ENCODE assay signal across 8 cellular contexts in the genomic region with DNA sequence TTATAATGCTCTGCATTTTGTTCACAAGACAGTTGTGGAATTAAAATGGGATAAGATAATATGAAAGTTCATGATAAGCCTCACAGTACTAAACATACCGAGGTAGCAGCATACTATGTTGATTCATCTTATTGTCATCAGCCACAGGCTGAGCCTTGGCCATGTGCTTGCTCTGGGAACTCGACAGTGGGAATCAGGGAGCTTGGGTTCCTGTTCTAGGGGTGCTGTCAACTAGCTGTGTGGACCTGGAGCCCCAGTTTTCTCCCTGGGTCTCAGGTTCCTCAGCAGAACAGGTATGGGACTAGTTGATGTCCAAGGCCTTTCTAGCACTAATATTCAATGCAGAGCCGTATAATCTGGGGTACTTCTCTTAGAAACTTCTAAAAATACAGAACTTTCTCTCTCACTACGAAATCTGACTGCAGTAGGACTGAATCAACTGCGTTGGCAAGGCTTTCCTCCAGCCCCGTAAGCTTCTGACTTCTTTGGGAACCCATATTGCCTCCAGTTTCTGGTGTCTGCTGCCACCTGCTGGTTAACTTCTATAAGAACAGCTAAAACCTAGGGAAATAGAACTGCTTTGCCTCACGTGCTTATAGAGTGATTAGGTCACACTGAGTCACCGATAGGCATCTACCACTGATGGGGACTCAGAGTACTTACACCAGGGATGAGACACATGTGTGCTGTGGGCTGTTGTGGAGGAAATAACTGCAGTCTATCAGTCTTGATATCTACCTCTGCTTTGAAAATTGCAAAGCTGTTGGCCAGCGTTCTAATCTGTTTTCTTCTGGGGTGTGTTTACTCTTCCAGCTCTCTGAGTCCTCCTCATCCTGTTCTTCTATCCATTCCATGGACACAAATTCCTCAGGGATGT.
DNase-seq lines count a peak whose midpoint lies in the region; ATAC-seq, FAIRE-seq and TF ChIP-seq lines count a peak whose summit lies in the region.

No MANE protein-coding gene starts in this region.

- TF ChIP-seq POLR2A in right lobe of liver (IDR thresholded peaks at IDR 0.05), result no peak

- CTCF ChIA-PET in activated CD4-positive, alpha-beta T cell treated with anti-CD3 and anti-CD28 coated beads, Interleukin-2, amount 10 ng/mL, durations not matched to agents 7 days and 5 days (lab: Charles Lee), result interaction anchor here (0.6 to 3.4 kb wide), 41 partner anchors 8 to 955 kb away, joined by 3 to 29 read pairs (median 3); partner anchors contain the start of gene APOBEC4

- H3K9me3 ChIP-seq in right lobe of liver, result no peaks in the 10 kb centered on the region

- H3K4me3 ChIP-seq in coronary artery (peak overlapping the region; percentile 24), right lobe of liver (no peak overlapping the region)

- H3K4me1 ChIP-seq in right lobe of liver, result peaks cover 0 to 5% (median 0%) of the 10 kb centered on the region in 4 donors

- peaks cover 17% of the 10 kb centered on the region for H3K4me1 Mint-ChIP-seq in activated CD4-positive, alpha-beta T cell treated with anti-CD3 and anti-CD28 coated beads, Interleukin-2, amount 10 ng/mL, durations not matched to agents 7 days and 5 days

- POLR2A ChIA-PET in activated CD4-positive, alpha-beta T cell treated with anti-CD3 and anti-CD28 coated beads, Interleukin-2, amount 10 ng/mL, durations not matched to agents 7 days and 5 days (lab: Charles Lee), result interaction anchor here (0.5 to 1.1 kb wide), 2 partner anchors 151 to 260 kb away, joined by 3 read pairs; no protein-coding TSS in a partner anchor

- H3K36me3 Mint-ChIP-seq in activated CD4-positive, alpha-beta T cell treated with anti-CD3 and anti-CD28 coated beads, Interleukin-2, amount 10 ng/mL, durations not matched to agents 7 days and 5 days (ENCODE audit: low read depth), result peaks cover 2% of the 10 kb centered on the region

- WGBS in right lobe of liver (ENCODE audit: insufficient coverage, low coverage, low lambda C conversion rate, missing lambda C conversion rate), result 7% methylated on average over 7 of the region's 9 CpGs

- H3K27ac Mint-ChIP-seq in activated CD4-positive, alpha-beta T cell treated with anti-CD3 and anti-CD28 coated beads, Interleukin-2, amount 10 ng/mL, durations not matched to agents 7 days and 5 days, result no peak overlapping the region

- ATAC-seq in GM18511 (IDR thresholded peaks at IDR 0.05; ENCODE audit: unreplicated experiment) (peak; percentile 35), HG03439 (IDR thresholded peaks at IDR 0.05; ENCODE audit: unreplicated experiment) (peak; percentile 35), right lobe of liver (peak; percentile 87 to 93 (median 90))

- H3K27me3 Mint-ChIP-seq in activated CD4-positive, alpha-beta T cell treated with anti-CD3 and anti-CD28 coated beads, Interleukin-2, amount 10 ng/mL, durations not matched to agents 7 days and 5 days, result no peaks in the 10 kb centered on the region

- no peak overlapping the region for H3K4me3 Mint-ChIP-seq in activated CD4-positive, alpha-beta T cell treated with anti-CD3 and anti-CD28 coated beads, Interleukin-2, amount 10 ng/mL, durations not matched to agents 7 days and 5 days

- H3K27ac ChIP-seq in coronary artery (peak overlapping the region; percentile 51 to 56), right lobe of liver (no peak overlapping the region)

- no peaks in the 10 kb centered on the region for H3K9me3 Mint-ChIP-seq in activated CD4-positive, alpha-beta T cell treated with anti-CD3 and anti-CD28 coated beads, Interleukin-2, amount 10 ng/mL, durations not matched to agents 7 days and 5 days

- TF ChIP-seq CTCF in coronary artery (IDR thresholded peaks at IDR 0.05) (peak; percentile 65), right lobe of liver (IDR thresholded peaks at IDR 0.05) (peak; percentile 81 to 92 (median 83))

- DNase-seq in NCI-H526 treated with DMSO at 0.1 percent for 48 hours (lab: John Stamatoyannopoulos, UW) (peak; percentile 92), coronary artery (ENCODE audit: low spot score) (no peak), right lobe of liver (peak in 2 of 3 donors; percentile 46 to 74)
- peak; percentile 84 for DNase-seq in activated CD4-positive, alpha-beta T cell treated with anti-CD3 and anti-CD28 coated beads, Interleukin-2, amount 10 ng/mL, durations not matched to agents 7 days and 5 days
- peak; percentile 38 to 71 for DNase-seq in stimulated activated CD4-positive, alpha-beta T cell treated with anti-CD3 and anti-CD28 coated beads, Interleukin-4, amount 100 ng/mL, for 4 hours

- H3K36me3 ChIP-seq in right lobe of liver, result peaks cover 0 to 9% (median 4%) of the 10 kb centered on the region in 4 donors

- intact Hi-C loops in right lobe of liver (cut with DNase I), result loop anchor here in 1 of 2 donors (10.0 kb wide), 1 partner anchor 261 kb away; the partner anchor contains the start of gene APOBEC4

- peak; percentile 35 for FAIRE-seq in A204.1 (lab: Jason Lieb, UNC)

- H3K27me3 ChIP-seq in right lobe of liver, result no peaks in the 10 kb centered on the region

Comparison
In these comparisons a context has a peak if more than half of its experiments do, and no peak if none do; other contexts are left out.
1. ATAC-seq: peak in every context shown above with its lines; median percentile 90 in right lobe of liver; 35 in GM18511; 35 in HG03439.
2. H3K27ac ChIP-seq: peak in coronary artery (2 of 2); none in right lobe of liver (0 of 3).